ENCODE assay signal across 7 cellular contexts in the genomic region with DNA sequence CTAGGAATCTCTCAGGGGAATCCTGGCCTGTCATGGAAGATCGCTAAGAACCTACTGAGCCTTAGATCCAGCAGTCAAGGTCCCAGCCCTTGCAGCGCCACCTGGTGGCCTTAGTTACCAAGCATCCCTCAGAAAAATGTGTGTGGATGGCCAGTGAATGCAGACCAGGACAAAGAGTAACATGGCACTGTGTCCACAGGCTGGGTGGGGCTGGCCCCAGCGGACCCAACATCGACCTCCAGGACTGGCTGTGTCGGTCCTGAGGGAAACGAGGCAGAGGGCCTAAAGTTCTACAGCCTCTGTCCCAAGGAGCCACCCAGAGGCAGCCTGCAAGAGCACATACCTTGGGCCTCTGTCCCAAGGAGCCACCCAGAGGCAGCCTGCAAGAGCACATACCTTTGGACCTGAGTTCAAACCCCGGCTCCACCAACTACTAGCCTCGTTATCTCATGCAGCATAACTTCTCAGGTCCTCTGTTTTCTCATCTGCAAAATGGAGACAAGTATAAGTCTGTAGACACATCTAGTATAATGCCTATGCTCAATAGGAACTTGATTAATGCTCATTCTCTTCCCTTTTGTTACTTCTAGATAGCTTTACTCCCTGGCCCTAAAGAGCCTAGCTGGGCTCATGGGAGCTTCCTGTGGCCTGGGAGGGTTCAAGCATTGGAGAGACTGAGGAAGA. TPM values are rescaled to one million over a fixed set of nuclear protein-coding genes. Genes with fewer than 3 reads are reported as not detected.
DNase-seq lines count a peak whose midpoint lies in the region; ATAC-seq, FAIRE-seq and TF ChIP-seq lines count a peak whose summit lies in the region.

No MANE protein-coding gene starts in this region.

- in situ Hi-C loops in astrocyte of the cerebellum (cut with HindIII; ENCODE audit: low sequenced_read_pairs) = loop anchor here (25.0 kb wide), 1 partner anchor 129 kb away; no protein-coding TSS in a partner anchor

- peak; percentile 88 for FAIRE-seq in GM18507 (lab: Jason Lieb, UNC)
- no peak for FAIRE-seq in small intestine (lab: Jason Lieb, UNC)

- no peaks in the 10 kb centered on the region for H3K36me3 ChIP-seq in small intestine (ENCODE audit: control insufficient read depth in 2 of 2, insufficient read depth in 2 of 2, low read length in 2 of 2)

- peak; percentile 91 for TF ChIP-seq CTCF in astrocyte of the cerebellum (IDR thresholded peaks at IDR 0.05; ENCODE audit: low read depth, low read length, missing control alignments)

- H3K4me1 ChIP-seq in small intestine (ENCODE audit: control insufficient read depth in 2 of 2, insufficient read depth in 1 of 2, low read depth in 1 of 2, low read length in 1 of 2) = no peaks in the 10 kb centered on the region

- H3K4me3 ChIP-seq in astrocyte of the cerebellum (ENCODE audit: low read depth, low read length) (no peak overlapping the region), small intestine (ENCODE audit: low read depth in 1 of 2, low read length in 2 of 2) (no peak overlapping the region)

- peak overlapping the region in 1 of 2 donors; percentile 26 for H3K27ac ChIP-seq in small intestine (ENCODE audit: low read depth in 1 of 2, low read length in 1 of 2)

- no peaks in the 10 kb centered on the region for H3K27me3 ChIP-seq in small intestine (ENCODE audit: control insufficient read depth in 2 of 2, insufficient read depth in 2 of 2, low read length in 2 of 2)

- DNase-seq in GM18507 (ENCODE audit: extremely low spot score, insufficient read length, low read depth) = no peak
- DNase-seq in NCI-H187 (lab: John Stamatoyannopoulos, UW) = peak; percentile 1 to 5
- DNase-seq in T-helper 9 cell = peak; percentile 75
- DNase-seq in astrocyte of the cerebellum (ENCODE audit: low read depth) = peak; percentile 33
- DNase-seq in hippocampal formation (lab: John Stamatoyannopoulos, UW) = peak; percentile 31 to 66
- DNase-seq in small intestine = peak; percentile 84

- WGBS in small intestine, 3 donors = 7 to 33% (median 19%) methylated on average over 8 of the region's 8 CpGs

- no peak for ATAC-seq in GM21737 (IDR thresholded peaks at IDR 0.05; ENCODE audit: unreplicated experiment)

- no peaks in the 10 kb centered on the region for H3K9me3 ChIP-seq in small intestine (ENCODE audit: control insufficient read depth, low read depth)

RNA-seq across cellular contexts. Expression of a gene that starts 57.5 kb away (rescaled TPM):
- polyA plus RNA-seq in small intestine = 10 to 100 TPM; 20.3 to 29.1 (median 26.8) TPM
